In genomic region chr11:110755961-110756360, GRCh38 we compare ENCODE assay signal across 29 cellular contexts. TPM values are rescaled to one million over a fixed set of nuclear protein-coding genes. Genes with fewer than 3 reads are reported as not detected.
"Had no signal": no experiment of that assay in that cellular context is flagged by ENCODE, and none has a peak within 500 bp of the region (broad histone marks: within the 10 kb centered on the region; RNA-seq: fewer than 3 reads in every experiment).

No MANE protein-coding gene starts in this region.

- H3K27ac ChIP-seq: adrenal gland, ascending aorta, brain microvascular endothelial cell, heart left ventricle, ovary, prostate gland, right atrium auricular region, suprapubic skin, tibial nerve had no signal

- H3K27me3 ChIP-seq: adrenal gland, ascending aorta, brain microvascular endothelial cell, heart left ventricle, ovary, right atrium auricular region, stomach, suprapubic skin, tibial nerve had no signal

- H3K27ac Mint-ChIP-seq: activated CD4-positive, alpha-beta T cell treated with anti-CD3 and anti-CD28 coated beads for 36 hours; activated naive CD8-positive, alpha-beta T cell; activated T-helper 2 cell treated with anti-CD3 and anti-CD28 coated beads, Interferon-gamma antibody, Interleukin-2, Interleukin-4, amounts not matched to agents 10 μg/mL and 5 μg/mL and 100 μg/mL, durations not matched to agents 14 hours and 24 hours and 36 hours; dendritic cell treated with granulocyte-macrophage colony-stimulating factor and Interleukin-4, amounts not matched to agents 40 ng/mL and 50 ng/mL, for 4 days; natural killer cell treated with Interleukin-12 subunit alpha and Interleukin-12 subunit beta and Interleukin-15 and Interleukin-18, amount 100 ng/mL, for 72 hours; WTC11 had no signal

- H3K4me1 ChIP-seq: adrenal gland, ascending aorta, prostate gland, right atrium auricular region, suprapubic skin, tibial nerve had no signal

- ATAC-seq: activated CD4-positive, alpha-beta T cell treated with anti-CD3 and anti-CD28 coated beads for 36 hours; activated T-cell treated with anti-CD3 and anti-CD28 coated beads, Interleukin-2, amount 50 U/mL, for 4 hours; esophagus mucosa; heart left ventricle; left cardiac atrium; natural killer cell treated with Interleukin-12 subunit alpha and Interleukin-12 subunit beta and Interleukin-15 and Interleukin-18, amount 100 ng/mL, for 72 hours; WTC11 had no signal

- H3K27me3 Mint-ChIP-seq: dendritic cell treated with granulocyte-macrophage colony-stimulating factor and Interleukin-4, amounts not matched to agents 40 ng/mL and 50 ng/mL, for 4 days had no signal

- H3K4me3 Mint-ChIP-seq: activated CD4-positive, alpha-beta T cell treated with anti-CD3 and anti-CD28 coated beads for 36 hours; activated naive CD8-positive, alpha-beta T cell; activated T-cell treated with anti-CD3 and anti-CD28 coated beads, Interleukin-2, amount 50 U/mL, for 4 hours; dendritic cell treated with granulocyte-macrophage colony-stimulating factor and Interleukin-4, amounts not matched to agents 40 ng/mL and 50 ng/mL, for 4 days; natural killer cell treated with Interleukin-12 subunit alpha and Interleukin-12 subunit beta and Interleukin-15 and Interleukin-18, amount 100 ng/mL, for 72 hours; WTC11 had no signal

- H3K4me3 ChIP-seq: adrenal gland, ascending aorta, heart left ventricle, ovary, prostate gland, right atrium auricular region, stomach, suprapubic skin, tibial nerve had no signal

- DNase-seq: activated CD4-positive, alpha-beta T cell treated with anti-CD3 and anti-CD28 coated beads for 36 hours; activated CD4-positive, alpha-beta T cell treated with anti-CD3 and anti-CD28 coated beads, Interleukin-2, amount 50 U/mL, for 4 hours; activated CD8-positive, alpha-beta memory T cell treated with anti-CD3 and anti-CD28 coated beads for 24 hours; activated CD8-positive, alpha-beta memory T cell treated with anti-CD3 and anti-CD28 coated beads, Interleukin-2, amount 50 U/mL, for 4 hours; activated naive CD4-positive, alpha-beta T cell; activated T-cell treated with anti-CD3 and anti-CD28 coated beads, Interleukin-2, amount 50 U/mL, for 4 hours; adrenal gland; brain microvascular endothelial cell; caudate nucleus; effector CD8-positive, alpha-beta T cell; heart left ventricle; islet precursor cell; left cardiac atrium; midbrain; ovary; stimulated activated CD4-positive, alpha-beta T cell treated with anti-CD3 and anti-CD28 coated beads, Interleukin-12 subunit alpha, Interleukin-12 subunit beta, amount 100 ng/mL, for 4 hours; stomach; T-helper 9 cell had no signal

- H3K36me3 ChIP-seq: adrenal gland, ascending aorta, brain microvascular endothelial cell, heart left ventricle, ovary, prostate gland, right atrium auricular region, stomach, suprapubic skin, tibial nerve had no signal

- H3K4me1 Mint-ChIP-seq: activated CD4-positive, alpha-beta T cell treated with anti-CD3 and anti-CD28 coated beads for 36 hours; WTC11 had no signal

- H3K9me3 ChIP-seq: ovary, prostate gland, suprapubic skin had no signal

RNA-seq across cellular contexts. Expression of gene ARHGAP20, which starts 43.7 kb away (rescaled TPM):
- total RNA-seq: activated T-helper 2 cell treated with anti-CD3 and anti-CD28 coated beads, Interferon-gamma antibody, Interleukin-2, Interleukin-4, amounts not matched to agents 10 μg/mL and 5 μg/mL and 100 μg/mL, durations not matched to agents 14 hours and 24 hours and 36 hours had no signal
